Comparison of ENCODE assay signal across 12 cellular contexts in genomic region chr22:41848468-41848867, GRCh38. TPM values are rescaled to one million over a fixed set of nuclear protein-coding genes. Genes with fewer than 3 reads are reported as not detected.
A peak's percentile ranks its signal among the peaks of the same experiment; 100 is the strongest.
DNase-seq lines count a peak whose midpoint lies in the region; ATAC-seq and TF ChIP-seq lines count a peak whose summit lies in the region.
"Had no signal": no experiment of that assay in that cellular context is flagged by ENCODE, and none has a peak within 500 bp of the region (broad histone marks: within the 10 kb centered on the region; RNA-seq: fewer than 3 reads in every experiment).

No MANE protein-coding gene starts in this region.

- ATAC-seq in left cardiac atrium = peak; percentile 53 to 73

- H2AFZ ChIP-seq in SU-DHL-6 (ENCODE audit: low read depth, low read length, severe bottlenecking) = no peak overlapping the region

- H3K27me3 Mint-ChIP-seq in activated CD4-positive, alpha-beta T cell treated with anti-CD3 and anti-CD28 coated beads, Interleukin-2, amount 10 ng/mL, durations not matched to agents 7 days and 5 days = no peaks in the 10 kb centered on the region
- no peaks in the 10 kb centered on the region for H3K27me3 Mint-ChIP-seq in chondrocyte (ENCODE audit: low read depth)

- H3K9ac ChIP-seq in SU-DHL-6 (ENCODE audit: low read length) = no peak overlapping the region; the same call in 1 of the 2 replicates

- H3K4me3 ChIP-seq in HL-60 (replicated peaks; ENCODE audit: insufficient read depth, low read length) (no peak overlapping the region), SU-DHL-6 (ENCODE audit: insufficient read depth, low read length, poor library complexity, severe bottlenecking) (no peak overlapping the region), stomach (no peak overlapping the region)
- H3K4me3 ChIP-seq: skin epidermis had no signal

- peaks cover 41% of the 10 kb centered on the region for H3K4me1 Mint-ChIP-seq in activated CD4-positive, alpha-beta T cell treated with anti-CD3 and anti-CD28 coated beads, Interleukin-2, amount 10 ng/mL, durations not matched to agents 7 days and 5 days
- peaks cover 50% of the 10 kb centered on the region for H3K4me1 Mint-ChIP-seq in chondrocyte (ENCODE audit: low read depth)

- no peak overlapping the region for H3K27ac Mint-ChIP-seq in activated CD4-positive, alpha-beta T cell treated with anti-CD3 and anti-CD28 coated beads, Interleukin-2, amount 10 ng/mL, durations not matched to agents 7 days and 5 days
- no peak overlapping the region for H3K27ac Mint-ChIP-seq in chondrocyte (ENCODE audit: unreplicated experiment)

- H3K36me3 Mint-ChIP-seq in activated CD4-positive, alpha-beta T cell treated with anti-CD3 and anti-CD28 coated beads, Interleukin-2, amount 10 ng/mL, durations not matched to agents 7 days and 5 days (ENCODE audit: low read depth) = peaks cover 9% of the 10 kb centered on the region
- H3K36me3 Mint-ChIP-seq in chondrocyte (ENCODE audit: low read depth) = no peaks in the 10 kb centered on the region

- H3K4me2 ChIP-seq in SU-DHL-6 (ENCODE audit: low read depth, low read length, poor library complexity, severe bottlenecking) = no peak overlapping the region

- H3K9me2 ChIP-seq in SU-DHL-6 (replicated peaks; ENCODE audit: insufficient read depth, low read length) = no peaks in the 10 kb centered on the region

- intact Hi-C loops in left cardiac atrium (cut with DNase I) (no loop called here), stomach (cut with DNase I; ENCODE audit: low total_unique reads) (no loop called here)

- TF ChIP-seq POLR2A in stomach (IDR thresholded peaks at IDR 0.05) = no peak

- POLR2A ChIA-PET in activated CD4-positive, alpha-beta T cell treated with anti-CD3 and anti-CD28 coated beads, Interleukin-2, amount 10 ng/mL, durations not matched to agents 7 days and 5 days (lab: Charles Lee) = no interaction called here

- WGBS in stomach, 5 donors = 25 to 59% (median 34%) methylated on average over 5 of the region's 5 CpGs

- no peaks in the 10 kb centered on the region for H3K27me3 ChIP-seq in HL-60 (ENCODE audit: insufficient read depth, poor library complexity, severe bottlenecking)
- H3K27me3 ChIP-seq in SU-DHL-6 (ENCODE audit: low read length) = no peaks in the 10 kb centered on the region
- H3K27me3 ChIP-seq in stomach = no peaks in the 10 kb centered on the region

- H3K27ac ChIP-seq in HL-60 (replicated peaks) = peak overlapping the region; percentile 47
- H3K27ac ChIP-seq in SU-DHL-6 (ENCODE audit: low read depth, low read length) = peak overlapping the region; percentile 4; the same call in 1 of the 2 replicates
- H3K27ac ChIP-seq in stomach = peak overlapping the region in 4 of 5 donors; percentile 20 to 57 (median 40)
- H3K27ac ChIP-seq: epithelial cell of prostate had no signal

- no peaks in the 10 kb centered on the region for H3K9me3 Mint-ChIP-seq in activated CD4-positive, alpha-beta T cell treated with anti-CD3 and anti-CD28 coated beads, Interleukin-2, amount 10 ng/mL, durations not matched to agents 7 days and 5 days
- no peaks in the 10 kb centered on the region for H3K9me3 Mint-ChIP-seq in chondrocyte (ENCODE audit: low read depth)

- peaks cover 8% of the 10 kb centered on the region; the same call in 1 of the 2 replicates for H3K36me3 ChIP-seq in SU-DHL-6 (ENCODE audit: low read length)
- H3K36me3 ChIP-seq in stomach = peaks cover 0 to 5% (median 2%) of the 10 kb centered on the region in 4 donors

- CTCF ChIA-PET in activated CD4-positive, alpha-beta T cell treated with anti-CD3 and anti-CD28 coated beads, Interleukin-2, amount 10 ng/mL, durations not matched to agents 7 days and 5 days (lab: Charles Lee) = no interaction called here

- TF ChIP-seq CTCF in HL-60 (IDR thresholded peaks at IDR 0.05; ENCODE audit: insufficient read depth, low read length) = peak; percentile 6
- TF ChIP-seq CTCF in SU-DHL-6 (IDR thresholded peaks at IDR 0.05; ENCODE audit: insufficient read depth, low read length, poor library complexity, severe bottlenecking) = no peak
- peak in 2 of 7 experiments; percentile 13 to 17 for TF ChIP-seq CTCF in stomach (IDR thresholded peaks at IDR 0.05)
- no peak for TF ChIP-seq CTCF in chondrocyte (IDR thresholded peaks at IDR 0.05)

- H3F3A ChIP-seq in SU-DHL-6 (ENCODE audit: insufficient read depth) = peaks cover 3% of the 10 kb centered on the region; the same call in 1 of the 2 replicates

- H4K20me1 ChIP-seq in SU-DHL-6 (ENCODE audit: low read depth, low read length) = peaks cover 8% of the 10 kb centered on the region; the same call in 1 of the 2 replicates

- TF ChIP-seq EP300 in stomach (IDR thresholded peaks at IDR 0.05) = no peak

- peaks cover 50 to 62% (median 56%) of the 10 kb centered on the region in 4 donors for H3K4me1 ChIP-seq in stomach

- H3K4me3 Mint-ChIP-seq in activated CD4-positive, alpha-beta T cell treated with anti-CD3 and anti-CD28 coated beads, Interleukin-2, amount 10 ng/mL, durations not matched to agents 7 days and 5 days = no peak overlapping the region
- no peak overlapping the region for H3K4me3 Mint-ChIP-seq in chondrocyte (ENCODE audit: unreplicated experiment)

- H3K9me3 ChIP-seq in SU-DHL-6 (ENCODE audit: insufficient read depth, low read length) (no peaks in the 10 kb centered on the region), stomach (no peaks in the 10 kb centered on the region)

- peak; percentile 68 to 98 for DNase-seq in HL-60 (ENCODE audit: low read depth in 1 of 2, low spot score in 1 of 2)
- DNase-seq in left cardiac atrium = peak; percentile 37
- peak; percentile 70 for DNase-seq in stomach
- no peak for DNase-seq in GOT3 (lab: John Stamatoyannopoulos, UW)
- no peak for DNase-seq in activated CD4-positive, alpha-beta T cell treated with anti-CD3 and anti-CD28 coated beads, Interleukin-2, amount 10 ng/mL, durations not matched to agents 7 days and 5 days
- DNase-seq in chondrocyte (ENCODE audit: low spot score) = no peak
- DNase-seq: activated CD4-positive, alpha-beta T cell treated with anti-CD3 and anti-CD28 coated beads for 1 hour; NCI-H748 treated with DMSO at 0.1 percent for 48 hours; stimulated activated naive CD4-positive, alpha-beta T cell had no signal

- peaks cover 98% of the 10 kb centered on the region for H3K79me2 ChIP-seq in SU-DHL-6 (ENCODE audit: insufficient read depth, low read length)

RNA-seq across cellular contexts. Expression of gene SREBF2, which starts 15.6 kb away (rescaled TPM):
- total RNA-seq in left cardiac atrium = 10 to 100 TPM; 58.7 to 84.0 TPM
- total RNA-seq in stomach = 100 to 1,000 TPM in 1 of 5 donors, 10 to 100 TPM in 4; 41.3 to 159 (median 91.7) TPM
- polyA plus RNA-seq in stomach = 10 to 100 TPM; 12.2 to 48.7 (median 29.8) TPM
- 10 to 100 TPM; 92.4 to 95.7 TPM for total RNA-seq in activated CD4-positive, alpha-beta T cell treated with anti-CD3 and anti-CD28 coated beads, Interleukin-2, amount 10 ng/mL, durations not matched to agents 7 days and 5 days
- total RNA-seq in chondrocyte = 91.3 to 106 TPM (median 100 TPM) in 3 replicates

RNA-seq across cellular contexts. Expression of gene CCDC134, which starts 48.0 kb away (rescaled TPM):
- total RNA-seq in left cardiac atrium = 1 to 10 TPM; 4.9 to 5.4 TPM
- 10 to 100 TPM in 2 of 5 donors, 1 to 10 TPM in 2, not detected in 1; 4.9 to 16.5 (median 12.1) TPM for total RNA-seq in stomach
- polyA plus RNA-seq in stomach = 1 to 10 TPM in 2 of 3 donors, not detected in 1; 1.6 to 2.5 TPM
- 10 to 100 TPM; 21.0 to 21.6 TPM for total RNA-seq in activated CD4-positive, alpha-beta T cell treated with anti-CD3 and anti-CD28 coated beads, Interleukin-2, amount 10 ng/mL, durations not matched to agents 7 days and 5 days
- total RNA-seq in chondrocyte = 6.6 to 10.1 TPM (median 7.0 TPM) in 3 replicates

Comparison
In these comparisons a context has a peak if more than half of its experiments do, and no peak if none do; other contexts are left out.
1. DNase-seq: peak in HL-60 (2 of 2), left cardiac atrium (single experiment) and stomach (single experiment); none in GOT3 (single experiment), activated CD4-positive, alpha-beta T cell treated with anti-CD3 and anti-CD28 coated beads, Interleukin-2, amount 10 ng/mL, durations not matched to agents 7 days and 5 days (single experiment) and chondrocyte (single experiment).
2. Peak in every context shown above with its lines, with median percentiles within 50 percentile points of each other: H3K27ac ChIP-seq.